ENCODE assay signal across 8 cellular contexts in genomic region chr18:12884521-12885323, GRCh38. TPM values are rescaled to one million over a fixed set of nuclear protein-coding genes. Genes with fewer than 3 reads are reported as not detected.
DNase-seq lines count a peak whose midpoint lies in the region; ATAC-seq, FAIRE-seq and TF ChIP-seq lines count a peak whose summit lies in the region.

No MANE protein-coding gene starts in this region.

- ATAC-seq in stimulated activated naive CD8-positive, alpha-beta T cell treated with anti-CD3 and anti-CD28 coated beads, Interleukin-15, Interleukin-2, amounts not matched to agents 100 U/mL and 50 U/mL, for 24 hours: no peak
- no peak for ATAC-seq in HG03457 (IDR thresholded peaks at IDR 0.05; ENCODE audit: unreplicated experiment)

- DNase-seq in stimulated activated naive CD8-positive, alpha-beta T cell treated with anti-CD3 and anti-CD28 coated beads, Interleukin-15, Interleukin-2, amounts not matched to agents 100 U/mL and 50 U/mL, for 24 hours: no peak
- DNase-seq in keratinocyte (ENCODE audit: low read depth, low spot score) (no peak), testis (no peak), putamen (ENCODE audit: low spot score) (no peak), NCI-H446 (lab: John Stamatoyannopoulos, UW) (no peak)

- no peaks in the 10 kb centered on the region for H3K27me3 ChIP-seq in keratinocyte (ENCODE audit: control insufficient read depth, extremely low read depth, insufficient read depth, low read length)
- no peaks in the 10 kb centered on the region for H3K27me3 ChIP-seq in testis

- peak overlapping the region; percentile 49 for H3K4me2 ChIP-seq in keratinocyte (ENCODE audit: control insufficient read depth, extremely low read depth, insufficient read depth, low read depth, low read length)

- no peaks in the 10 kb centered on the region for H3K9me3 Mint-ChIP-seq in stimulated activated naive CD8-positive, alpha-beta T cell treated with anti-CD3 and anti-CD28 coated beads, Interleukin-15, Interleukin-2, amounts not matched to agents 100 ng/mL and 50 ng/mL, for 24 hours
- H3K9me3 Mint-ChIP-seq in activated naive CD8-positive, alpha-beta T cell (ENCODE audit: low read depth): no peaks in the 10 kb centered on the region

- H3K4me3 Mint-ChIP-seq in stimulated activated naive CD8-positive, alpha-beta T cell treated with anti-CD3 and anti-CD28 coated beads, Interleukin-15, Interleukin-2, amounts not matched to agents 100 ng/mL and 50 ng/mL, for 24 hours: peak overlapping the region; percentile 91
- peak overlapping the region; percentile 90 for H3K4me3 Mint-ChIP-seq in activated naive CD8-positive, alpha-beta T cell

- peaks cover 0 to 3% of the 10 kb centered on the region in 2 experiments for H3K36me3 ChIP-seq in keratinocyte (ENCODE audit: control insufficient read depth in 2 of 2, extremely low read depth in 1 of 2, insufficient read depth in 2 of 2, low read length in 2 of 2)
- no peaks in the 10 kb centered on the region for H3K36me3 ChIP-seq in testis (ENCODE audit: low read depth, missing control alignments)

- H4K20me1 ChIP-seq in keratinocyte (ENCODE audit: control insufficient read depth, extremely low read depth, insufficient read depth, low read length): no peaks in the 10 kb centered on the region

- intact Hi-C loops in testis (cut with DNase I; ENCODE audit: low total_unique reads): no loop called here

- H3K27ac Mint-ChIP-seq in stimulated activated naive CD8-positive, alpha-beta T cell treated with anti-CD3 and anti-CD28 coated beads, Interleukin-15, Interleukin-2, amounts not matched to agents 100 ng/mL and 50 ng/mL, for 24 hours: peak overlapping the region; percentile 85
- H3K27ac Mint-ChIP-seq in activated naive CD8-positive, alpha-beta T cell: peak overlapping the region; percentile 92

- TF ChIP-seq POLR2A in testis (IDR thresholded peaks at IDR 0.05): no peak

- no peaks in the 10 kb centered on the region for H3K9me1 ChIP-seq in keratinocyte (ENCODE audit: control insufficient read depth, extremely low read depth, insufficient read depth, low read length)

- H2AFZ ChIP-seq in keratinocyte (ENCODE audit: control insufficient read depth, low read length): peak overlapping the region; percentile 77

- H3K79me2 ChIP-seq in keratinocyte (ENCODE audit: control insufficient read depth, insufficient read depth, low read length): peaks cover 38% of the 10 kb centered on the region

- peak overlapping the region; percentile 95 for H3K9ac ChIP-seq in keratinocyte (ENCODE audit: control insufficient read depth, extremely low read depth, insufficient read depth, low read length)

- H3K27ac ChIP-seq in keratinocyte (ENCODE audit: control insufficient read depth, insufficient read depth, low read length) (peak overlapping the region; percentile 86), testis (peak overlapping the region; percentile 91 to 100)

- no peak for TF ChIP-seq CTCF in keratinocyte (optimal IDR thresholded peaks at IDR 0.05 in 1 of 3, IDR thresholded peaks at IDR 0.05 in 1 of 3, conservative IDR thresholded peaks at IDR 0.05 in 1 of 3; ENCODE audit: extremely low read depth in 1 of 3, insufficient read depth in 2 of 3, low read length in 3 of 3)
- TF ChIP-seq CTCF in testis (IDR thresholded peaks at IDR 0.05): no peak

- H3K4me3 ChIP-seq in keratinocyte (ENCODE audit: control insufficient read depth in 2 of 3, extremely low read depth in 1 of 3, insufficient read depth in 2 of 3, low read depth in 1 of 3, low read length in 3 of 3): peak overlapping the region; percentile 60 to 86 (median 80)
- peak overlapping the region; percentile 86 for H3K4me3 ChIP-seq in testis

- FAIRE-seq in keratinocyte (lab: Jason Lieb, UNC): no peak

- 11 to 17% methylated on average over 20 of the region's 20 CpGs for WGBS in testis, 2 donors

- peaks cover 56% of the 10 kb centered on the region for H3K4me1 Mint-ChIP-seq in stimulated activated naive CD8-positive, alpha-beta T cell treated with anti-CD3 and anti-CD28 coated beads, Interleukin-15, Interleukin-2, amounts not matched to agents 100 ng/mL and 50 ng/mL, for 24 hours (ENCODE audit: low read depth)
- peaks cover 49% of the 10 kb centered on the region for H3K4me1 Mint-ChIP-seq in activated naive CD8-positive, alpha-beta T cell (ENCODE audit: low read depth)

- peaks cover 9% of the 10 kb centered on the region for H3K36me3 Mint-ChIP-seq in stimulated activated naive CD8-positive, alpha-beta T cell treated with anti-CD3 and anti-CD28 coated beads, Interleukin-15, Interleukin-2, amounts not matched to agents 100 ng/mL and 50 ng/mL, for 24 hours (ENCODE audit: low read depth)
- H3K36me3 Mint-ChIP-seq in activated naive CD8-positive, alpha-beta T cell: peaks cover 3% of the 10 kb centered on the region

- dilution Hi-C loops in keratinocyte (cut with MboI; ENCODE audit: extremely low pct_ligation_motif_present, low sequenced_read_pairs): no loop called here

- H3K9me3 ChIP-seq in keratinocyte (ENCODE audit: control insufficient read depth, low read depth, low read length) (no peaks in the 10 kb centered on the region), testis (no peaks in the 10 kb centered on the region)

- H3K27me3 Mint-ChIP-seq in stimulated activated naive CD8-positive, alpha-beta T cell treated with anti-CD3 and anti-CD28 coated beads, Interleukin-15, Interleukin-2, amounts not matched to agents 100 ng/mL and 50 ng/mL, for 24 hours: no peaks in the 10 kb centered on the region
- H3K27me3 Mint-ChIP-seq in activated naive CD8-positive, alpha-beta T cell: no peaks in the 10 kb centered on the region

- H3K4me1 ChIP-seq in keratinocyte (ENCODE audit: control insufficient read depth, extremely low read depth, insufficient read depth, low read length): peaks cover 19% of the 10 kb centered on the region
- H3K4me1 ChIP-seq in testis: peaks cover 26% of the 10 kb centered on the region

RNA-seq across cellular contexts. Expression of gene PTPN2, which starts 0.7 kb away (rescaled TPM):
- polyA plus RNA-seq in keratinocyte (23.7 to 39.9 TPM (median 26.0 TPM) in 3 replicates), testis (ENCODE audit: insufficient read depth, low read depth, low replicate concordance) (24.5 TPM)
- 168 TPM for polyA plus RNA-seq in keratinocyte (2011; ENCODE audit: low read depth)
- polyA plus RNA-seq in keratinocyte (2011; cell fraction: cytosol; rRNA removed): 22.0 and 30.9 TPM in 2 replicates
- polyA plus RNA-seq in keratinocyte (2011; cell fraction: nucleus; rRNA removed): 39.2 and 46.8 TPM in 2 replicates
- 27.7 and 33.5 TPM in 2 replicates for polyA plus RNA-seq in keratinocyte (2012; ENCODE audit: low replicate concordance)
- 5.5 to 39.6 TPM (median 10.1 TPM) in 3 replicates for polyA minus RNA-seq in keratinocyte
- 10.9 TPM for polyA minus RNA-seq in keratinocyte (2011; cell fraction: cytosol; rRNA and poly(A)+ RNA removed)
- 8.7 and 21.6 TPM in 2 replicates for polyA minus RNA-seq in keratinocyte (2011; cell fraction: nucleus; rRNA and poly(A)+ RNA removed)
- 10 to 100 TPM; 37.4 to 41.5 TPM for total RNA-seq in testis
